Comparison of ENCODE assay signal across 8 cellular contexts in the genomic region with DNA sequence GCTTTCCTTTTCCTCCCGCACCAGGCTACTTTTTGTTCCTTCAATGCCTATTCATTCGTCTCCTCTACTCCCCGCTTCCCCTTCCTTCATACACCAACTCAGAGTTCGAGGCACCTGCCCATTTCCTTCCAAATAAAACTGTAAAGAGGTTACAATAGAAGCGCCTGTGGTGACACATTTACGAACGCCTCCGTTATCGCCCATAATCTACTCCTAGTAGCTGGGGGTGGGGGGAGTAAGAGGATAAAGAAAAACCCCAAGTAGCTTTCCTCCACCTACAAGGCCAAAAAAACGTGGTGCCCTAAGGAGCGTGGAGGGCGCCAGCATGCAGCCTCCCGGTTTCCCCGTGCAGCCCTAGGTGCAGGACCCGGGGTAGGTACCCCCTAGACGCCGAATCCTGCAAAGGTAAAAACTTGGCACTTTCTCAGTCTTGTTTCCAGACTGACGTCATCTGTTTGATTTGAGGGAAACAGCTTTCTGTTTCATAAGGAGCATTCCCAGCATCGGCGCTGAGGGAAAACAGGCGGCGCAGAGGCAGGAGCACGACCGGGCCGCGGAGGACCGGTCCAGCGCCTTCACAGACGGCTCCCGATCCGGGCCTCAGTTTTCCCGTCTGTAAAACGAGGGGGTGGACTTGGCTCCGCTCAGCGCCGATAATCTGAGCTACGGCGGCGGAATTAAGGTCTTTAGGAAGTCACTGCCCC. TPM values are rescaled to one million over a fixed set of nuclear protein-coding genes. Genes with fewer than 3 reads are reported as not detected.
DNase-seq lines count a peak whose midpoint lies in the region; ATAC-seq lines count a peak whose summit lies in the region.

No MANE protein-coding gene starts in this region.

- H3K4me3 ChIP-seq in BLaER1 treated with 17β-estradiol and CSF1 and Interleukin-3, amounts not matched to agents 10 nM and 100 nM, result peak overlapping the region; percentile 76 to 95 (median 90)

- peaks cover 0 to 4% (median 3%) of the 10 kb centered on the region in 11 experiments; a peak in 5 of 22 replicates for H3K9me3 ChIP-seq in BLaER1 treated with 17β-estradiol and CSF1 and Interleukin-3, amounts not matched to agents 10 nM and 100 nM (replicated peaks in 1 of 11)

- H3K36me3 Mint-ChIP-seq in T-helper 1 cell treated with Interleukin-12 subunit alpha and Interleukin-12 subunit beta and Interleukin-4 antibody, amounts not matched to agents 30 μg/mL and 1 μg/mL, for 36 hours (ENCODE audit: low read depth), result peaks cover 7% of the 10 kb centered on the region
- H3K36me3 Mint-ChIP-seq in immature natural killer cell, result peaks cover 3 to 11% (median 9%) of the 10 kb centered on the region in 3 donors

- H3K27me3 ChIP-seq in BLaER1 treated with 17β-estradiol and CSF1 and Interleukin-3, amounts not matched to agents 10 nM and 100 nM, result no peaks in the 10 kb centered on the region

- H3K36me3 ChIP-seq in BLaER1 treated with 17β-estradiol and CSF1 and Interleukin-3, amounts not matched to agents 10 nM and 100 nM, result peaks cover 9 to 37% (median 35%) of the 10 kb centered on the region in 11 experiments; a peak in 20 of 22 replicates

- peaks cover 36% of the 10 kb centered on the region for H3K4me1 Mint-ChIP-seq in T-helper 1 cell treated with Interleukin-12 subunit alpha and Interleukin-12 subunit beta and Interleukin-4 antibody, amounts not matched to agents 30 μg/mL and 1 μg/mL, for 36 hours (ENCODE audit: low read depth)
- peaks cover 15 to 23% of the 10 kb centered on the region in 2 donors for H3K4me1 Mint-ChIP-seq in immature natural killer cell

- H3K4me1 ChIP-seq in BLaER1 treated with 17β-estradiol and CSF1 and Interleukin-3, amounts not matched to agents 10 nM and 100 nM, result peaks cover 8 to 35% (median 23%) of the 10 kb centered on the region in 10 experiments; a peak in 19 of 20 replicates

- H4K20me1 ChIP-seq in BLaER1 treated with 17β-estradiol and CSF1 and Interleukin-3, amounts not matched to agents 10 nM and 100 nM, result peaks cover 0 to 57% (median 49%) of the 10 kb centered on the region in 11 experiments; a peak in 19 of 22 replicates

- H3K27ac Mint-ChIP-seq in T-helper 1 cell treated with Interleukin-12 subunit alpha and Interleukin-12 subunit beta and Interleukin-4 antibody, amounts not matched to agents 30 μg/mL and 1 μg/mL, for 36 hours, result peak overlapping the region; percentile 82
- H3K27ac Mint-ChIP-seq in immature natural killer cell, result peak overlapping the region; percentile 6 to 77 (median 64)

- DNase-seq in HT1080 (ENCODE audit: low read depth) (peak; percentile 56), T47D (ENCODE audit: low read depth in 1 of 2, low spot score in 1 of 2) (peak; percentile 26 to 69), immature natural killer cell (peak; percentile 6 to 19 (median 13))
- peak; percentile 27 to 48 (median 37) for DNase-seq in stimulated activated CD4-positive, alpha-beta T cell treated with anti-CD3 and anti-CD28 coated beads, Interleukin-12 subunit alpha, Interleukin-12 subunit beta, amount 100 ng/mL, for 48 hours (ENCODE audit: low read depth in 2 of 3, low spot score in 1 of 3)

- H3K4me2 ChIP-seq in BLaER1 treated with 17β-estradiol and CSF1 and Interleukin-3, amounts not matched to agents 10 nM and 100 nM, result peak overlapping the region; percentile 85 to 97 (median 94)

- H3K27me3 Mint-ChIP-seq in T-helper 1 cell treated with Interleukin-12 subunit alpha and Interleukin-12 subunit beta and Interleukin-4 antibody, amounts not matched to agents 30 μg/mL and 1 μg/mL, for 36 hours (ENCODE audit: low read depth), result no peaks in the 10 kb centered on the region
- H3K27me3 Mint-ChIP-seq in immature natural killer cell (ENCODE audit: low read depth in 3 of 3), result peaks cover 0 to 3% (median 2%) of the 10 kb centered on the region in 3 donors

- ATAC-seq in GM19023 (IDR thresholded peaks at IDR 0.05; ENCODE audit: unreplicated experiment) (no peak), HG02571 (IDR thresholded peaks at IDR 0.05; ENCODE audit: unreplicated experiment) (no peak)

- peaks cover 2% of the 10 kb centered on the region for H3K9me3 Mint-ChIP-seq in T-helper 1 cell treated with Interleukin-12 subunit alpha and Interleukin-12 subunit beta and Interleukin-4 antibody, amounts not matched to agents 30 μg/mL and 1 μg/mL, for 36 hours
- H3K9me3 Mint-ChIP-seq in immature natural killer cell, result no peaks in the 10 kb centered on the region

- H3K4me3 Mint-ChIP-seq in T-helper 1 cell treated with Interleukin-12 subunit alpha and Interleukin-12 subunit beta and Interleukin-4 antibody, amounts not matched to agents 30 μg/mL and 1 μg/mL, for 36 hours, result peak overlapping the region; percentile 91
- peak overlapping the region; percentile 84 to 92 (median 88) for H3K4me3 Mint-ChIP-seq in immature natural killer cell

- peak overlapping the region in 10 of 11 experiments; percentile 55 to 93 (median 86); a peak in 21 of 22 replicates for H3K27ac ChIP-seq in BLaER1 treated with 17β-estradiol and CSF1 and Interleukin-3, amounts not matched to agents 10 nM and 100 nM

- peak overlapping the region; percentile 78 to 96 (median 88) for H3K9ac ChIP-seq in BLaER1 treated with 17β-estradiol and CSF1 and Interleukin-3, amounts not matched to agents 10 nM and 100 nM

- in situ Hi-C loops in T47D (cut with HindIII; ENCODE audit: low pct_unique_long_range_greater_than_20kb, low sequenced_read_pairs), result no loop called here

RNA-seq across cellular contexts. Expression of gene PPA1, which starts 0.9 kb away (rescaled TPM):
- total RNA-seq in HT1080 (2014; rRNA removed; shearing (Covaris generic)), result 274 and 289 TPM in 2 replicates
- polyA plus RNA-seq in HT1080 (2015; cell fraction: cytosol; rRNA removed), result 217 and 245 TPM in 2 replicates
- 130 and 172 TPM in 2 replicates for polyA plus RNA-seq in HT1080 (2015; cell fraction: nucleus; rRNA removed)
- 100 to 1,000 TPM in 1 of 3 donors, 10 to 100 TPM in 2; 48.2 to 126 (median 77.8) TPM for polyA plus RNA-seq in immature natural killer cell

RNA-seq across cellular contexts. Expression of gene NPFFR1, which starts 51.5 kb away (rescaled TPM):
- not detected in 2 replicates for total RNA-seq in HT1080 (2014; rRNA removed; shearing (Covaris generic))
- not detected in 2 replicates for polyA plus RNA-seq in HT1080 (2015; cell fraction: cytosol; rRNA removed)
- polyA plus RNA-seq in HT1080 (2015; cell fraction: nucleus; rRNA removed), result not detected in 2 replicates
- polyA plus RNA-seq in immature natural killer cell, result not detected
